9 cellular contexts compared by ENCODE assay signal in the genomic region with DNA sequence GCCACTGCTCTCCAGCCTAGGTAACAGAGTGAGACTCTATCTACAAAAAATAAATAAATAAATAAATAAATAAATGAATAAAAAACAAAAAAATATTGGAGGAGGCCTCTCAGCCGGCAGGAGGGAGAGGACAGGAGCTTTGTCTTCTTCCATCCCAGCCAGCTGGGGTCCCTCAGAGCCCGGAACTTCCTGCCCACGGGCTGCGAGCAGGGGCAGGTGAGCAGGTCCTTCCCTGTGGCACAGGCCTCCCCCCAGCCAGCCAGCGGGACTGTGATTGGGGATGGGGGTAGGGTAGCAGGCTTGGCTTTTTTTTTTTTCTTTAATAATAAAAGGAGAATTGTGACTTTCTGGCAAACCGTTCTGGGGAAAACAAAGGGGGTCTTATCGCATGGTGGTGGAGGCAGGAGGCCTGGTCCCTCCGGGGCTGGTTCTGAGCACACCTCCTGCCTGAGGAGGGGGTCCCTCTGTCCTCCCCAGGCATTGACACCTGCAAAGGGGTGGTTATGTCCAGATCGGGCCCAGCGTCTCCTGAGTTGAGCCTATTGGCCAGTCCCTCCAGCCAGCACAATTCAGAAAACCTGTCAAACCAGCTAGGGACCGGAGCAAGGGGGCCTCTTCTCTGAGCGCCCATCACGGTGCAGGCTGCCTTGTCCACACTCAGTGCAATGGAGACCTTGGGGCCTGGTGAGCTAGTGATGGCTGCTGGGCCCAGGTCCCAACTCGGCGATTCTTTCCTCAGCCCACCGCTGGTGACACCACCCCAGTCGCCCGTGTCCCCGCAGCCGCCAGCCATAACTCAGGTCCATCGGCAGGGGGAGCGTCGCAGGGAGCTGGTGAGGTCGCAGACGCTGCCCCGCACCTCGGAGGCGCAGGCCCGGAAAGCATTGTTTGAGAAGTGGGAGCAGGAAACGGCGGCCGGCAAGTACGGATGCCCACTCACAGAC. TPM values are rescaled to one million over a fixed set of nuclear protein-coding genes. Genes with fewer than 3 reads are reported as not detected.
A peak's percentile ranks its signal among the peaks of the same experiment; 100 is the strongest.
DNase-seq lines count a peak whose midpoint lies in the region; ATAC-seq and TF ChIP-seq lines count a peak whose summit lies in the region.
"Had no signal": no experiment of that assay in that cellular context is flagged by ENCODE, and none has a peak within 500 bp of the region (broad histone marks: within the 10 kb centered on the region; RNA-seq: fewer than 3 reads in every experiment).

No MANE protein-coding gene starts in this region.

- H2AFZ ChIP-seq in PC-9 = no peak overlapping the region

- no peak overlapping the region for H3K27ac ChIP-seq in PC-9

- no peaks in the 10 kb centered on the region for H3K36me3 ChIP-seq in PC-9 (ENCODE audit: low read depth)

- BruUV-seq in PC-9 (replicated peaks; lab: Mats Ljungman, UMichigan) = no TSS peak

- intact Hi-C loops in PC-9 (cut with micrococcal nuclease; ENCODE audit: unreplicated experiment) = no loop called here

- no peaks in the 10 kb centered on the region for H4K20me1 ChIP-seq in PC-9 (ENCODE audit: insufficient read depth)

- DNase-seq in GM13977 (ENCODE audit: low spot score) = peak; percentile 66
- peak; percentile 20 for DNase-seq in activated CD4-positive, alpha-beta T cell treated with anti-CD3 and anti-CD28 coated beads for 1 hour
- DNase-seq in epithelial cell of esophagus (ENCODE audit: low read depth) = peak; percentile 26
- DNase-seq in stimulated activated CD4-positive, alpha-beta T cell treated with anti-CD3 and anti-CD28 coated beads, Interleukin-15, amount 100 ng/mL, for 48 hours (ENCODE audit: low read depth in 2 of 2) = peak; percentile 25 to 26
- no peak for DNase-seq in SKM-1 treated with dmso at 0.1 percent for 144 hours (lab: John Stamatoyannopoulos, UW; ENCODE audit: unreplicated experiment)
- no peak for DNase-seq in NCI-H187 (lab: John Stamatoyannopoulos, UW)
- no peak for DNase-seq in PC-9

- peaks cover 6% of the 10 kb centered on the region for H3K4me1 ChIP-seq in PC-9 (replicated peaks; ENCODE audit: insufficient read depth)

- POLR2A ChIA-PET in PC-9 (lab: Charles Lee; ENCODE audit: unreplicated experiment) = interaction anchor here (0.7 kb wide), 1 partner anchor 21 kb away, joined by 4 read pairs; no protein-coding TSS in a partner anchor

- no peak overlapping the region for H3K4me2 ChIP-seq in PC-9

- CTCF ChIA-PET in PC-9 (lab: Charles Lee) = no interaction called here

- no peak overlapping the region for H3K4me3 ChIP-seq in epithelial cell of esophagus (ENCODE audit: low read length)
- H3K4me3 ChIP-seq in PC-9 = no peak overlapping the region
- H3K4me3 ChIP-seq: lung had no signal

- no peaks in the 10 kb centered on the region for H3K9me2 ChIP-seq in PC-9 (ENCODE audit: insufficient read depth)

- in situ Hi-C loops in GM13977 (cut with MboI; ENCODE audit: low pct_unique_long_range_greater_than_20kb, low sequenced_read_pairs, unreplicated experiment) = no loop called here

- H3F3A ChIP-seq in PC-9 (ENCODE audit: insufficient read depth, low read depth) = 0 out of 2 replicates have a peak, but pooled peaks cover 6% of the 10 kb centered on the region

- no peak for ATAC-seq in HG02973 (IDR thresholded peaks at IDR 0.05; ENCODE audit: unreplicated experiment)

- no peaks in the 10 kb centered on the region for H3K79me2 ChIP-seq in PC-9 (ENCODE audit: low read depth)

- H3K27me3 ChIP-seq in PC-9 (ENCODE audit: insufficient read depth, low read depth) = peaks cover 57% of the 10 kb centered on the region

- TF ChIP-seq CTCF in GM13977 (IDR thresholded peaks at IDR 0.05; ENCODE audit: extremely low read depth, insufficient read depth, missing control alignments) (peak; percentile 41), epithelial cell of esophagus (IDR thresholded peaks at IDR 0.05; ENCODE audit: insufficient read depth, low read depth, low read length, missing control alignments) (peak; percentile 44), PC-9 (conservative IDR thresholded peaks at IDR 0.05) (no peak)

- no peaks in the 10 kb centered on the region for H3K9me3 ChIP-seq in PC-9 (ENCODE audit: insufficient read depth, low read depth)

RNA-seq across cellular contexts. Expression of gene SMTNL2, which starts 10.3 kb away (rescaled TPM):
- not detected in 2 replicates for total RNA-seq in PC-9 (2021)

RNA-seq across cellular contexts. Expression of gene GGT6, which starts 34.3 kb away (rescaled TPM):
- 3.7 and 7.5 TPM in 2 replicates for total RNA-seq in PC-9 (2021)

RNA-seq across cellular contexts. Expression of gene MYBBP1A, which starts 39.5 kb away (rescaled TPM):
- total RNA-seq in PC-9 (2021) = 76.3 and 89.1 TPM in 2 replicates

RNA-seq across cellular contexts. Expression of gene ALOX15, which starts 46.8 kb away (rescaled TPM):
- 1.8 and 2.8 TPM in 2 replicates for total RNA-seq in PC-9 (2021)

Comparison
In these comparisons a context has a peak if more than half of its experiments do, and no peak if none do; other contexts are left out.
1. DNase-seq: peak in GM13977 (single experiment), activated CD4-positive, alpha-beta T cell treated with anti-CD3 and anti-CD28 coated beads for 1 hour (single experiment), epithelial cell of esophagus (single experiment) and stimulated activated CD4-positive, alpha-beta T cell treated with anti-CD3 and anti-CD28 coated beads, Interleukin-15, amount 100 ng/mL, for 48 hours (2 of 2); none in SKM-1 treated with dmso at 0.1 percent for 144 hours (single experiment), NCI-H187 (0 of 2) and PC-9 (0 of 2).